ENCODE assay signal across 22 cellular contexts in the genomic region with DNA sequence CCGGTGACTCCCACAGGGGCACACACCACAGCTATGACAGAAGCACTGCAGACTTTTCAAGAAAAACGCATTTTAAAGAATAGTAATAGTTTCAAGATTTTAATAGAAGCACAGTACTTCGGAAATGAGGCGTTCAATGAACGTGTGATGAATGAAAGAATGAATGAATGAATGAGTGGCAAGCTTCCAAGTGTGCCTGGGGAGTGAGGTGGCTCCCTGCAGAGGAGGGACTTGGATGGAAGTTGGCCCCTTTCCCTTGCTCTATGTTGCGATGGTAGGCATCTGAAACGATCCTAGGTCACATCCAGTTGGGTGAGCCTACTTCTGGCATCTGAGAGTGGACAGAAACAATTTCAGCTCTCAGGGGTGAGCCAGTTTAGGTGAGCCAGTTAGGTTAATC.
"Had no signal": no experiment of that assay in that cellular context is flagged by ENCODE, and none has a peak within 500 bp of the region (broad histone marks: within the 10 kb centered on the region; RNA-seq: fewer than 3 reads in every experiment).

No MANE protein-coding gene starts in this region.

- H3K4me1 ChIP-seq: uterus had no signal

- DNase-seq: effector memory CD8-positive, alpha-beta T cell; esophagus squamous epithelium; foreskin fibroblast; glutamatergic neuron; immature natural killer cell; left ventricle myocardium inferior; mesendoderm; naive B cell; nephron progenitor cell; posterior cingulate gyrus; stimulated activated CD4-positive, alpha-beta T cell treated with anti-CD3 and anti-CD28 coated beads, Interleukin-4, amount 100 ng/mL, for 1 hour; stimulated activated CD8-positive, alpha-beta memory T cell treated with anti-CD3 and anti-CD28 coated beads, Interleukin-4, amount 100 ng/mL, for 48 hours; stimulated activated naive CD8-positive, alpha-beta T cell treated with anti-CD3 and anti-CD28 coated beads, Interleukin-15, Interleukin-2, amounts not matched to agents 100 U/mL and 50 U/mL, for 24 hours; thyroid gland; uterus had no signal

- H3K36me3 Mint-ChIP-seq: immature natural killer cell; naive B cell; stimulated activated effector memory CD8-positive, alpha-beta T cell treated with anti-CD3 and anti-CD28 coated beads, Interleukin-12 subunit alpha, Interleukin-12 subunit beta, amount 100 ng/mL, for 72 hours; type B pancreatic cell had no signal

- H3K27me3 ChIP-seq: esophagus squamous epithelium, gastroesophageal sphincter, right atrium auricular region, suprapubic skin, thyroid gland, uterus had no signal

- H3K9me3 ChIP-seq: esophagus squamous epithelium, gastroesophageal sphincter, left ventricle myocardium inferior, right atrium auricular region, suprapubic skin, thyroid gland, uterus had no signal

- H3K4me3 ChIP-seq: esophagus squamous epithelium, gastroesophageal sphincter, left ventricle myocardium inferior, lung, right atrium auricular region, smooth muscle cell, suprapubic skin, thyroid gland, uterus had no signal

- H3K36me3 ChIP-seq: esophagus squamous epithelium, gastroesophageal sphincter, left ventricle myocardium inferior, right atrium auricular region, suprapubic skin, thyroid gland, uterus had no signal

- H3K27ac Mint-ChIP-seq: effector memory CD8-positive, alpha-beta T cell; immature natural killer cell; naive B cell; nephron progenitor cell; stimulated activated effector memory CD8-positive, alpha-beta T cell treated with anti-CD3 and anti-CD28 coated beads, Interleukin-12 subunit alpha, Interleukin-12 subunit beta, amount 100 ng/mL, for 72 hours; type B pancreatic cell had no signal

- H3K4me2 ChIP-seq: smooth muscle cell had no signal

- H3K9me3 Mint-ChIP-seq: nephron progenitor cell had no signal

- ATAC-seq: effector memory CD8-positive, alpha-beta T cell; gastroesophageal sphincter; stimulated activated effector memory CD8-positive, alpha-beta T cell treated with anti-CD3 and anti-CD28 coated beads, Interleukin-12 subunit alpha, Interleukin-12 subunit beta, amount 100 ng/mL, for 72 hours; stimulated activated naive CD8-positive, alpha-beta T cell treated with anti-CD3 and anti-CD28 coated beads, Interleukin-15, Interleukin-2, amounts not matched to agents 100 U/mL and 50 U/mL, for 24 hours had no signal

- H3K27ac ChIP-seq: esophagus squamous epithelium, gastroesophageal sphincter, left ventricle myocardium inferior, right atrium auricular region, suprapubic skin, thyroid gland, uterus had no signal
